ENCODE assay signal across 2 cellular contexts in the genomic region with DNA sequence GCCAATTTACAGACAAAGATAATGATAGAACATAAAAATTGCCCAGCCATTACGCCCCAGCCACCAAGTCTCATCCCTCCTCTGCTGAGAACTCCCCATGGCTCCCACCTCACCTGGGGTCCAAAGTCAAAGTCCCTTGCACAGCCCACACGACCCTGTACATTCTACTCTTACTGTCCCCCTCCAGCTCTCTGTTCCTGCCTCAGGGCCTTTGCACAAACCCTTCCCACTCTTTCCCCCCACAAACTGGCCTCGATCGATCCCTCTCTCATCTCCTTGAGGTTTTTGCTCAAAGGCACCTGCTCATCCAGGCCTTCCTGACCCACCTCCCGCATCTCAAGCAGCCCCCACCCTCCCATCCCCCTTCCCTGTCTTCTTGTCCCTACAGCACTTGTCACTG.
TF ChIP-seq lines count a peak whose summit lies in the region.

No MANE protein-coding gene starts in this region.

TF ChIP-seq in IMR-90, 13 proteins besides CTCF, POLR2A, EP300 and RAD21:
- TF ChIP-seq MAZ (IDR thresholded peaks at IDR 0.05; ENCODE audit: borderline replicate concordance, low read depth, low read length) (no peak), USF2 (IDR thresholded peaks at IDR 0.05; ENCODE audit: low read depth, low read length) (no peak), FOS (IDR thresholded peaks at IDR 0.05; ENCODE audit: low read depth, low read length) (no peak), CEBPB (IDR thresholded peaks at IDR 0.05; ENCODE audit: low read depth, low read length) (no peak), RCOR1 (IDR thresholded peaks at IDR 0.05; ENCODE audit: insufficient replicate concordance, low read length) (no peak), RFX5 (IDR thresholded peaks at IDR 0.05; ENCODE audit: low read depth, low read length) (no peak), MXI1 (IDR thresholded peaks at IDR 0.05; ENCODE audit: borderline replicate concordance, low read depth, low read length) (no peak), MAFK (IDR thresholded peaks at IDR 0.05; ENCODE audit: low read depth, low read length) (no peak), SMC3 (IDR thresholded peaks at IDR 0.05; ENCODE audit: low read depth, low read length) (no peak), CHD1 (IDR thresholded peaks at IDR 0.05; ENCODE audit: low read depth, low read length) (no peak)
TF ChIP-seq in IMR-90: peak in this region for 0.

TF ChIP-seq in HEK293T, 16 proteins besides CTCF, POLR2A, EP300 and RAD21:
- TF ChIP-seq FOXA1 (IDR thresholded peaks at IDR 0.05) = no peak
